Comparison of ENCODE assay signal across 1 cellular context in genomic region chr20:36758276-36758675, GRCh38.
TF ChIP-seq lines count a peak whose summit lies in the region.

No MANE protein-coding gene starts in this region.

TF ChIP-seq in GM12878, 131 proteins besides CTCF, POLR2A, EP300 and RAD21:
- TF ChIP-seq ZBED1 (IDR thresholded peaks at IDR 0.05; ENCODE audit: borderline replicate concordance) = no peak
- no peak for TF ChIP-seq YY1 (IDR thresholded peaks at IDR 0.05; ENCODE audit: low read depth, low read length)
- no peak for TF ChIP-seq ZNF384 (IDR thresholded peaks at IDR 0.05; ENCODE audit: borderline replicate concordance, low read depth, low read length)
- TF ChIP-seq GATAD2B (conservative IDR thresholded peaks at IDR 0.05; ENCODE audit: low read depth) = no peak
- TF ChIP-seq DPF2 (IDR thresholded peaks at IDR 0.05) = no peak
- no peak for TF ChIP-seq FOXK2 (IDR thresholded peaks at IDR 0.05)
- TF ChIP-seq REST (IDR thresholded peaks at IDR 0.05; ENCODE audit: low read depth, low read length) = no peak
- no peak for TF ChIP-seq MYC (IDR thresholded peaks at IDR 0.05; ENCODE audit: insufficient read depth, insufficient read length, insufficient replicate concordance, low read length, severe bottlenecking)
- no peak for TF ChIP-seq ESRRA (IDR thresholded peaks at IDR 0.05; ENCODE audit: low read length)
- TF ChIP-seq E2F4 (IDR thresholded peaks at IDR 0.05; ENCODE audit: low read depth, low read length) = no peak
